In genomic region chr15:75131269-75131643, GRCh38 we compare ENCODE assay signal across 14 cellular contexts.
A peak's percentile ranks its signal among the peaks of the same experiment; 100 is the strongest.
DNase-seq lines count a peak whose midpoint lies in the region; ATAC-seq, FAIRE-seq and TF ChIP-seq lines count a peak whose summit lies in the region.
"Had no signal": no experiment of that assay in that cellular context is flagged by ENCODE, and none has a peak within 500 bp of the region (broad histone marks: within the 10 kb centered on the region; RNA-seq: fewer than 3 reads in every experiment).

No MANE protein-coding gene starts in this region.

- H3K27ac ChIP-seq in MM.1S (ENCODE audit: low read length) (peak overlapping the region; percentile 80), K562 (ENCODE audit: extremely low read depth, low read depth, low read length) (no peak overlapping the region), foreskin keratinocyte (no peak overlapping the region)
- H3K27ac ChIP-seq: gastrocnemius medialis, vagina had no signal

- no peaks in the 10 kb centered on the region for H3K9me3 Mint-ChIP-seq in activated CD4-positive, alpha-beta T cell treated with anti-CD3 and anti-CD28 coated beads, Interleukin-2, amount 10 ng/mL, durations not matched to agents 7 days and 5 days
- H3K9me3 Mint-ChIP-seq in natural killer cell: no peaks in the 10 kb centered on the region

- no peak for ATAC-seq in K562
- peak in 2 of 3 donors; percentile 50 to 52 for ATAC-seq in natural killer cell
- no peak for ATAC-seq in HG02981 (IDR thresholded peaks at IDR 0.05; ENCODE audit: unreplicated experiment)
- ATAC-seq in foreskin keratinocyte: no peak
- ATAC-seq: gastrocnemius medialis, HCT116 had no signal

- no peak for DNase-seq in activated CD4-positive, alpha-beta T cell treated with anti-CD3 and anti-CD28 coated beads, Interleukin-2, amount 10 ng/mL, durations not matched to agents 7 days and 5 days
- DNase-seq in activated CD4-positive, alpha-beta T cell treated with anti-CD3 and anti-CD28 coated beads, Interleukin-2, amount 50 U/mL, for 4 hours: no peak
- DNase-seq in MM.1S (no peak), K562 (ENCODE audit: extremely low read depth in 1 of 4, low spot score in 3 of 4) (no peak), natural killer cell (no peak), superior temporal gyrus (ENCODE audit: extremely low spot score) (no peak), foreskin keratinocyte (no peak)
- DNase-seq: cerebellar nuclear complex, gastrocnemius medialis, NCI-H1092 treated with DMSO at 0.1 percent for 48 hours, retina had no signal

- peaks cover 16% of the 10 kb centered on the region for H3F3A ChIP-seq in MM.1S (ENCODE audit: insufficient read depth, low read length)

- H3K27ac Mint-ChIP-seq in activated CD4-positive, alpha-beta T cell treated with anti-CD3 and anti-CD28 coated beads, Interleukin-2, amount 10 ng/mL, durations not matched to agents 7 days and 5 days: peak overlapping the region; percentile 83
- H3K27ac Mint-ChIP-seq in natural killer cell: peak overlapping the region; percentile 89 to 96

- no peak overlapping the region for H2AFZ ChIP-seq in MM.1S (ENCODE audit: low read length)
- 0 out of 2 replicates have a peak overlapping the region, but pooled peaks have one; percentile 25 for H2AFZ ChIP-seq in K562 (ENCODE audit: low read depth, low read length)

- TF ChIP-seq RAD21 in K562 (CRISPR knock-in tag; conservative IDR thresholded peaks at IDR 0.05 in 1 of 2, IDR thresholded peaks at IDR 0.05 in 1 of 2): no peak

- H3K36me3 ChIP-seq in MM.1S (replicated peaks; ENCODE audit: insufficient read depth, low read length) (no peaks in the 10 kb centered on the region), K562 (ENCODE audit: control insufficient read depth, insufficient read depth, low read length) (no peaks in the 10 kb centered on the region)
- H3K36me3 ChIP-seq: gastrocnemius medialis, vagina had no signal

- H3K79me2 ChIP-seq in MM.1S (ENCODE audit: low read length) (no peaks in the 10 kb centered on the region), K562 (ENCODE audit: control insufficient read depth, insufficient read depth, low read length) (no peaks in the 10 kb centered on the region)

- in situ Hi-C loops in K562 (cut with MboI): no loop called here

- no peaks in the 10 kb centered on the region for H3K27me3 ChIP-seq in MM.1S (replicated peaks; ENCODE audit: insufficient read depth, low read length)
- H3K27me3 ChIP-seq in K562 (ENCODE audit: control insufficient read depth in 2 of 2, insufficient read depth in 2 of 2, low read length in 2 of 2): no peaks in the 10 kb centered on the region
- no peaks in the 10 kb centered on the region for H3K27me3 ChIP-seq in foreskin keratinocyte
- H3K27me3 ChIP-seq: gastrocnemius medialis, vagina had no signal

- H3K9me3 ChIP-seq in MM.1S (replicated peaks; ENCODE audit: insufficient read depth, low read length) (no peaks in the 10 kb centered on the region), K562 (replicated peaks; ENCODE audit: control insufficient read depth, insufficient read depth, low read depth, low read length) (no peaks in the 10 kb centered on the region)
- H3K9me3 ChIP-seq: gastrocnemius medialis, vagina had no signal

- POLR2A ChIA-PET in activated CD4-positive, alpha-beta T cell treated with anti-CD3 and anti-CD28 coated beads, Interleukin-2, amount 10 ng/mL, durations not matched to agents 7 days and 5 days (lab: Charles Lee): no interaction called here
- POLR2A ChIA-PET in K562 (lab: Yijun Ruan, JAX): interaction anchor here (2.4 kb wide), 1 partner anchor 9 kb away, joined by 11 read pairs; no protein-coding TSS in a partner anchor

- CTCF ChIA-PET in activated CD4-positive, alpha-beta T cell treated with anti-CD3 and anti-CD28 coated beads, Interleukin-2, amount 10 ng/mL, durations not matched to agents 7 days and 5 days (lab: Charles Lee): no interaction called here
- CTCF ChIA-PET in K562 (lab: Yijun Ruan, JAX; ENCODE audit: low intra/inter-chr PET ratio): no interaction called here

- no peak for TF ChIP-seq POLR2A in K562 (conservative IDR thresholded peaks at IDR 0.05)

- peaks cover 9% of the 10 kb centered on the region for H3K27me3 Mint-ChIP-seq in activated CD4-positive, alpha-beta T cell treated with anti-CD3 and anti-CD28 coated beads, Interleukin-2, amount 10 ng/mL, durations not matched to agents 7 days and 5 days
- no peaks in the 10 kb centered on the region for H3K27me3 Mint-ChIP-seq in natural killer cell (ENCODE audit: low read depth in 2 of 2)

- H3K9ac ChIP-seq in MM.1S (ENCODE audit: low read length) (peak overlapping the region; percentile 18; the same call in 1 of the 2 replicates), K562 (ENCODE audit: insufficient read depth in 1 of 2, low read depth in 2 of 2, low read length in 2 of 2) (no peak overlapping the region)

- BruUV-seq in K562 (replicated peaks; lab: Mats Ljungman, UMichigan): no TSS peak

- peaks cover 16% of the 10 kb centered on the region for H3K4me1 ChIP-seq in MM.1S (ENCODE audit: low read length)
- H3K4me1 ChIP-seq in K562 (replicated peaks in 1 of 2; ENCODE audit: control insufficient read depth in 2 of 2, insufficient read depth in 2 of 2, low read length in 2 of 2): peaks cover 3 to 7% of the 10 kb centered on the region in 2 experiments; a peak in 2 of 5 replicates
- H3K4me1 ChIP-seq in foreskin keratinocyte: no peaks in the 10 kb centered on the region
- H3K4me1 ChIP-seq: gastrocnemius medialis, vagina had no signal

- H3K4me3 ChIP-seq in MM.1S (ENCODE audit: low read length): peak overlapping the region; percentile 44
- no peak overlapping the region for H3K4me3 ChIP-seq in K562
- H3K4me3 ChIP-seq: gastrocnemius medialis, vagina had no signal

- TF ChIP-seq EP300 in K562 (IDR thresholded peaks at IDR 0.05; ENCODE audit: low read length): no peak

- H3K9me1 ChIP-seq in K562 (ENCODE audit: control insufficient read depth, insufficient read depth, low read length): no peaks in the 10 kb centered on the region

- intact Hi-C loops in K562 (cut with micrococcal nuclease): no loop called here
- intact Hi-C loops in natural killer cell (cut with micrococcal nuclease): loop anchor here (1.0 to 2.0 kb wide), 3 partner anchors 22 to 88 kb away; no protein-coding TSS in a partner anchor

- TF ChIP-seq CTCF in MM.1S (IDR thresholded peaks at IDR 0.05; ENCODE audit: low read length) (no peak), K562 (IDR thresholded peaks at IDR 0.05 in 2 of 3, conservative IDR thresholded peaks at IDR 0.05 in 1 of 3; ENCODE audit: insufficient read depth in 2 of 3, low read depth in 1 of 3, low read length in 3 of 3) (no peak), natural killer cell (IDR thresholded peaks at IDR 0.05) (no peak), foreskin keratinocyte (conservative IDR thresholded peaks at IDR 0.05) (no peak)

- peaks cover 4% of the 10 kb centered on the region for H3K36me3 Mint-ChIP-seq in activated CD4-positive, alpha-beta T cell treated with anti-CD3 and anti-CD28 coated beads, Interleukin-2, amount 10 ng/mL, durations not matched to agents 7 days and 5 days (ENCODE audit: low read depth)
- H3K36me3 Mint-ChIP-seq in natural killer cell: no peaks in the 10 kb centered on the region

- peak overlapping the region; percentile 62 for H3K4me3 Mint-ChIP-seq in activated CD4-positive, alpha-beta T cell treated with anti-CD3 and anti-CD28 coated beads, Interleukin-2, amount 10 ng/mL, durations not matched to agents 7 days and 5 days
- peak overlapping the region; percentile 94 for H3K4me3 Mint-ChIP-seq in natural killer cell

- 78% methylated on average over 1 of the region's 1 CpG for WGBS in K562 (ENCODE audit: insufficient coverage, low coverage, missing lambda C conversion rate)

- H3K9me2 ChIP-seq in MM.1S (replicated peaks; ENCODE audit: insufficient read depth, low read length): no peaks in the 10 kb centered on the region

- H3K4me2 ChIP-seq in MM.1S (ENCODE audit: low read depth, low read length) (peak overlapping the region; percentile 92), K562 (ENCODE audit: insufficient read depth, low read length) (no peak overlapping the region)

- H4K20me1 ChIP-seq in MM.1S (ENCODE audit: insufficient read depth, low read length) (no peaks in the 10 kb centered on the region), K562 (replicated peaks; ENCODE audit: control insufficient read depth, insufficient read depth, low read length) (no peaks in the 10 kb centered on the region)

- H3K4me1 Mint-ChIP-seq in activated CD4-positive, alpha-beta T cell treated with anti-CD3 and anti-CD28 coated beads, Interleukin-2, amount 10 ng/mL, durations not matched to agents 7 days and 5 days: peaks cover 37% of the 10 kb centered on the region
- H3K4me1 Mint-ChIP-seq in natural killer cell: peaks cover 40 to 52% of the 10 kb centered on the region in 2 donors

- no peak for FAIRE-seq in K562 (lab: Jason Lieb, UNC)

TF ChIP-seq in K562, 482 proteins besides CTCF, POLR2A, EP300 and RAD21:
- no peak for TF ChIP-seq ZNF232 (CRISPR knock-in tag; IDR thresholded peaks at IDR 0.05)
- no peak for TF ChIP-seq BRD4 (IDR thresholded peaks at IDR 0.05)
- no peak for TF ChIP-seq RNF2 (IDR thresholded peaks at IDR 0.05)
- no peak for TF ChIP-seq RBM17 (IDR thresholded peaks at IDR 0.05; ENCODE audit: borderline replicate concordance, low read depth, low read length)
- TF ChIP-seq ZNF217 (CRISPR knock-in tag; IDR thresholded peaks at IDR 0.05): no peak
- TF ChIP-seq NFRKB (IDR thresholded peaks at IDR 0.05; ENCODE audit: low read depth): no peak

Comparison
In these comparisons a context has a peak if more than half of its experiments do, and no peak if none do; other contexts are left out.
1. ATAC-seq: peak in natural killer cell (2 of 3); none in K562 (single experiment), HG02981 (single experiment) and foreskin keratinocyte (single experiment).